ENCODE assay signal across 34 cellular contexts in genomic region chr1:152823291-152823690, GRCh38. TPM values are rescaled to one million over a fixed set of nuclear protein-coding genes. Genes with fewer than 3 reads are reported as not detected.
"Had no signal": no experiment of that assay in that cellular context is flagged by ENCODE, and none has a peak within 500 bp of the region (broad histone marks: within the 10 kb centered on the region; RNA-seq: fewer than 3 reads in every experiment).

No MANE protein-coding gene starts in this region.

- H3K36me3 ChIP-seq: esophagus muscularis mucosa, heart right ventricle, left ventricle myocardium inferior, lower lobe of right lung, neural progenitor cell, right atrium auricular region, sigmoid colon, stomach, thyroid gland, vagina had no signal

- H3K9ac ChIP-seq: neural progenitor cell, parathyroid adenoma had no signal

- H3K4me3 ChIP-seq: coronary artery, esophagus muscularis mucosa, heart right ventricle, left ventricle myocardium inferior, lower lobe of right lung, neural progenitor cell, right atrium auricular region, sigmoid colon, stomach, thyroid gland, vagina had no signal

- H3K27me3 ChIP-seq: neural progenitor cell, right atrium auricular region, sigmoid colon, thyroid gland, vagina had no signal

- H3K4me1 ChIP-seq: esophagus muscularis mucosa, heart right ventricle, left ventricle myocardium inferior, lower lobe of right lung, neural progenitor cell, right atrium auricular region, sigmoid colon, stomach, thyroid gland, vagina had no signal

- DNase-seq: dermis blood vessel endothelial cell; effector memory CD4-positive, alpha-beta T cell; foreskin melanocyte; glutamatergic neuron; heart right ventricle; hippocampal formation; kidney glomerular epithelial cell; left colon; left ventricle myocardium inferior; lower lobe of right lung; sigmoid colon; stimulated activated CD4-positive, alpha-beta T cell treated with anti-CD3 and anti-CD28 coated beads, Interleukin-2, amount 100 ng/mL, for 24 hours; stimulated activated CD4-positive, alpha-beta T cell treated with anti-CD3 and anti-CD28 coated beads, Interleukin-4, amount 100 ng/mL, for 24 hours; stimulated activated naive CD4-positive, alpha-beta T cell treated with Interleukin-2 at 50 U/mL for 16 hours; stomach; thyroid gland; trophoblast cell had no signal

- ATAC-seq: heart right ventricle; left colon; lower lobe of right lung; stimulated activated effector memory CD8-positive, alpha-beta T cell treated with anti-CD3 and anti-CD28 coated beads, Interleukin-12 subunit alpha, Interleukin-12 subunit beta, amount 100 ng/mL, for 72 hours had no signal

- H3K27ac ChIP-seq: coronary artery, esophagus muscularis mucosa, heart right ventricle, left ventricle myocardium inferior, lower lobe of right lung, neural progenitor cell, parathyroid adenoma, right atrium auricular region, sigmoid colon, stomach, thyroid gland, vagina had no signal

- H3K9me3 ChIP-seq: esophagus muscularis mucosa, left ventricle myocardium inferior, lower lobe of right lung, right atrium auricular region, sigmoid colon, stomach, thyroid gland, vagina had no signal

RNA-seq across cellular contexts. Expression of gene LCE1A, which starts 4.0 kb away (rescaled TPM):
- total RNA-seq: dermis blood vessel endothelial cell, endothelial cell of umbilical vein, epithelial cell of proximal tubule, esophagus muscularis mucosa, fibroblast of lung, heart right ventricle, left colon, left ventricle myocardium inferior, lower lobe of right lung, mononuclear cell, osteoblast, progenitor cell of endocrine pancreas, right atrium auricular region, sigmoid colon, skeletal muscle tissue, stomach, subcutaneous adipose tissue, temporal lobe, thyroid gland, ureter, vagina had no signal
- polyA plus RNA-seq: endothelial cell of umbilical vein, fibroblast of lung, heart right ventricle, sigmoid colon, stomach had no signal

RNA-seq across cellular contexts. Expression of gene LCE1B, which starts 11.5 kb away (rescaled TPM):
- total RNA-seq: dermis blood vessel endothelial cell, endothelial cell of umbilical vein, epithelial cell of proximal tubule, esophagus muscularis mucosa, fibroblast of lung, heart right ventricle, left colon, left ventricle myocardium inferior, lower lobe of right lung, mononuclear cell, osteoblast, progenitor cell of endocrine pancreas, right atrium auricular region, sigmoid colon, skeletal muscle tissue, stomach, subcutaneous adipose tissue, temporal lobe, thyroid gland, ureter, vagina had no signal
- polyA plus RNA-seq: endothelial cell of umbilical vein, fibroblast of lung, heart right ventricle, sigmoid colon, stomach had no signal

RNA-seq across cellular contexts. Expression of gene LCE1C, which starts 16.8 kb away (rescaled TPM):
- total RNA-seq: dermis blood vessel endothelial cell, endothelial cell of umbilical vein, epithelial cell of proximal tubule, esophagus muscularis mucosa, fibroblast of lung, heart right ventricle, left colon, left ventricle myocardium inferior, lower lobe of right lung, mononuclear cell, osteoblast, progenitor cell of endocrine pancreas, right atrium auricular region, sigmoid colon, skeletal muscle tissue, stomach, subcutaneous adipose tissue, temporal lobe, thyroid gland, ureter, vagina had no signal
- polyA plus RNA-seq: endothelial cell of umbilical vein, fibroblast of lung, heart right ventricle, sigmoid colon had no signal

RNA-seq across cellular contexts. Expression of gene LCE6A, which starts 19.4 kb away (rescaled TPM):
- total RNA-seq: dermis blood vessel endothelial cell, endothelial cell of umbilical vein, epithelial cell of proximal tubule, esophagus muscularis mucosa, fibroblast of lung, heart right ventricle, left colon, left ventricle myocardium inferior, lower lobe of right lung, mononuclear cell, osteoblast, progenitor cell of endocrine pancreas, right atrium auricular region, sigmoid colon, skeletal muscle tissue, stomach, subcutaneous adipose tissue, temporal lobe, thyroid gland, ureter, vagina had no signal
- polyA plus RNA-seq: endothelial cell of umbilical vein, fibroblast of lung, heart right ventricle, stomach had no signal

RNA-seq across cellular contexts. Expression of gene LCE1D, which starts 26.8 kb away (rescaled TPM):
- total RNA-seq: dermis blood vessel endothelial cell, endothelial cell of umbilical vein, epithelial cell of proximal tubule, esophagus muscularis mucosa, fibroblast of lung, heart right ventricle, left colon, left ventricle myocardium inferior, lower lobe of right lung, mononuclear cell, osteoblast, progenitor cell of endocrine pancreas, right atrium auricular region, sigmoid colon, skeletal muscle tissue, stomach, subcutaneous adipose tissue, temporal lobe, thyroid gland, ureter, vagina had no signal
- polyA plus RNA-seq: endothelial cell of umbilical vein, fibroblast of lung, heart right ventricle, sigmoid colon, stomach had no signal
